21 cellular contexts compared by ENCODE assay signal in the genomic region with DNA sequence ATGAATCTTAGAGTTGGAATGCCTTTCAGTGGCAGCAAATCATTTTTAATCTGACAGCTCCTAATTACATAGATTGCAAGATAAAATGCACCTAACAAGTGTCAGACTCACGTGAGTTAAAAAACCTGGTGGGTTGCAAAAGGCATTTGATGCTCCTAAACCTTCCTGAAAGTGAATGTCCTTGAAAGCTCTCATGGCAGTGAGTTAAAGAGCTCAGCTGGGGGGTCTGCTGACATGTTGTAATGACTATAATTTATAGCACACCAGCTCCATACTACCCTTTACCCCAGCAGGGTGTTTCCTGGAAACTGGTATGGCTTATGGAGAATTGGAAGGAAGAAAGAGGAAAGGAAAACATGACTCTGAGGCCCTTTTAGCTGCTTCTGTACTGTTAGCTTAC.
A peak's percentile ranks its signal among the peaks of the same experiment; 100 is the strongest.
DNase-seq lines count a peak whose midpoint lies in the region; ATAC-seq, FAIRE-seq and TF ChIP-seq lines count a peak whose summit lies in the region.
"Had no signal": no experiment of that assay in that cellular context is flagged by ENCODE, and none has a peak within 500 bp of the region (broad histone marks: within the 10 kb centered on the region; RNA-seq: fewer than 3 reads in every experiment).

No MANE protein-coding gene starts in this region.

- no TSS peak for BruUV-seq in K562 (replicated peaks; lab: Mats Ljungman, UMichigan)

- H3K4me2 ChIP-seq in K562 (ENCODE audit: insufficient read depth, low read length) = no peak overlapping the region
- H3K4me2 ChIP-seq: A549, BLaER1 had no signal

- no peak for ATAC-seq in K562
- no peak for ATAC-seq in HG02678 (IDR thresholded peaks at IDR 0.05; ENCODE audit: unreplicated experiment)
- ATAC-seq in left cardiac atrium = no peak
- ATAC-seq in activated CD8-positive, alpha-beta memory T cell treated with anti-CD3 and anti-CD28 coated beads, Interleukin-2, amount 10 ng/mL, durations not matched to agents 7 days and 5 days = no peak
- ATAC-seq: A549, HCT116 had no signal

- TF ChIP-seq EP300 in K562 (IDR thresholded peaks at IDR 0.05; ENCODE audit: low read length) = no peak

- DNase-seq in NCI-H446 treated with DMSO at 0.1 percent for 48 hours (lab: John Stamatoyannopoulos, UW) (peak; percentile 17), NCI-H446 (lab: John Stamatoyannopoulos, UW) (no peak), NCI-H1417 treated with DMSO at 0.1 percent for 48 hours (lab: John Stamatoyannopoulos, UW) (peak; percentile 49), K562 (ENCODE audit: extremely low read depth in 1 of 4, low spot score in 3 of 4) (no peak), left cardiac atrium (no peak)
- no peak for DNase-seq in activated CD8-positive, alpha-beta memory T cell treated with anti-CD3 and anti-CD28 coated beads, Interleukin-2, amount 10 ng/mL, durations not matched to agents 7 days and 5 days
- DNase-seq: AML-193; Calu3; CD4-positive, CD25-positive, alpha-beta regulatory T cell; DMS153; DMS79 treated with DMSO at 0.1 percent for 48 hours; EL; GM23248 had no signal

- TF ChIP-seq RAD21 in K562 (CRISPR knock-in tag; conservative IDR thresholded peaks at IDR 0.05 in 1 of 2, IDR thresholded peaks at IDR 0.05 in 1 of 2) = no peak

- H3K9ac ChIP-seq in K562 (ENCODE audit: insufficient read depth in 1 of 2, low read depth in 2 of 2, low read length in 2 of 2) = no peak overlapping the region
- H3K9ac ChIP-seq: BLaER1, GM23248 had no signal

- H3K27ac ChIP-seq in HEK293 (ENCODE audit: extremely low read depth, low read depth, low read length) (no peak overlapping the region), K562 (ENCODE audit: extremely low read depth, low read depth, low read length) (no peak overlapping the region)
- H3K27ac ChIP-seq: A549, BLaER1, GM23248 had no signal

- CTCF ChIA-PET in HEK293 (lab: Yijun Ruan, JAX) = interaction anchor here (1.1 to 1.4 kb wide), 3 partner anchors 11 to 223 kb away, joined by 3 to 4 read pairs (median 4); no protein-coding TSS in a partner anchor
- CTCF ChIA-PET in K562 (lab: Yijun Ruan, JAX; ENCODE audit: low intra/inter-chr PET ratio) = no interaction called here
- CTCF ChIA-PET in activated CD8-positive, alpha-beta memory T cell treated with anti-CD3 and anti-CD28 coated beads, Interleukin-2, amount 10 ng/mL, durations not matched to agents 7 days and 5 days (lab: Charles Lee) = no interaction called here

- POLR2A ChIA-PET in HEK293 (lab: Yijun Ruan, JAX) (no interaction called here), K562 (lab: Yijun Ruan, JAX) (interaction anchor here (0.5 to 1.5 kb wide), 2 partner anchors 11 to 12 kb away, joined by 3 read pairs; no protein-coding TSS in a partner anchor)

- no peaks in the 10 kb centered on the region for H3K9me3 Mint-ChIP-seq in activated CD8-positive, alpha-beta memory T cell treated with anti-CD3 and anti-CD28 coated beads, Interleukin-2, amount 10 ng/mL, durations not matched to agents 7 days and 5 days (ENCODE audit: low read depth)
- H3K9me3 Mint-ChIP-seq: IgD-negative memory B cell had no signal

- no peak overlapping the region for H3K4me3 Mint-ChIP-seq in activated CD8-positive, alpha-beta memory T cell treated with anti-CD3 and anti-CD28 coated beads, Interleukin-2, amount 10 ng/mL, durations not matched to agents 7 days and 5 days
- H3K4me3 Mint-ChIP-seq: CD4-positive, CD25-positive, alpha-beta regulatory T cell; IgD-negative memory B cell had no signal

- intact Hi-C loops in K562 (cut with micrococcal nuclease) (no loop called here), left cardiac atrium (cut with DNase I) (no loop called here)

- no peaks in the 10 kb centered on the region for H3K4me1 Mint-ChIP-seq in activated CD8-positive, alpha-beta memory T cell treated with anti-CD3 and anti-CD28 coated beads, Interleukin-2, amount 10 ng/mL, durations not matched to agents 7 days and 5 days
- H3K4me1 Mint-ChIP-seq: CD4-positive, CD25-positive, alpha-beta regulatory T cell; IgD-negative memory B cell had no signal

- 11% methylated on average over 1 of the region's 1 CpG for WGBS in K562 (ENCODE audit: insufficient coverage, low coverage, missing lambda C conversion rate)

- in situ Hi-C loops in K562 (cut with MboI) = no loop called here

- H3K9me1 ChIP-seq in K562 (ENCODE audit: control insufficient read depth, insufficient read depth, low read length) = no peaks in the 10 kb centered on the region

- H3K79me2 ChIP-seq in K562 (ENCODE audit: control insufficient read depth, insufficient read depth, low read length) = no peaks in the 10 kb centered on the region

- H3K27me3 ChIP-seq in K562 (ENCODE audit: control insufficient read depth in 2 of 2, insufficient read depth in 2 of 2, low read length in 2 of 2) = no peaks in the 10 kb centered on the region
- H3K27me3 ChIP-seq: BLaER1 had no signal

- no peaks in the 10 kb centered on the region for H3K36me3 Mint-ChIP-seq in activated CD8-positive, alpha-beta memory T cell treated with anti-CD3 and anti-CD28 coated beads, Interleukin-2, amount 10 ng/mL, durations not matched to agents 7 days and 5 days
- H3K36me3 Mint-ChIP-seq: CD4-positive, CD25-positive, alpha-beta regulatory T cell; IgD-negative memory B cell had no signal

- H4K20me1 ChIP-seq in K562 (replicated peaks; ENCODE audit: control insufficient read depth, insufficient read depth, low read length) = no peaks in the 10 kb centered on the region
- H4K20me1 ChIP-seq: BLaER1 had no signal

- no peak overlapping the region for H2AFZ ChIP-seq in K562 (ENCODE audit: low read depth, low read length)
- H2AFZ ChIP-seq: GM23248 had no signal

- no peak for FAIRE-seq in K562 (lab: Jason Lieb, UNC)
- FAIRE-seq: A549, G401.6, GM12891 had no signal

- H3K4me3 ChIP-seq in HEK293 (ENCODE audit: low read depth, low read length) (no peak overlapping the region), K562 (no peak overlapping the region)
- H3K4me3 ChIP-seq: A549, BLaER1, GM23248 had no signal

- H3K4me1 ChIP-seq in HEK293 (ENCODE audit: control insufficient read depth, insufficient read depth, low read length) (no peaks in the 10 kb centered on the region), K562 (replicated peaks in 1 of 2; ENCODE audit: control insufficient read depth in 2 of 2, insufficient read depth in 2 of 2, low read length in 2 of 2) (no peaks in the 10 kb centered on the region; a peak in 2 of 5 replicates)
- H3K4me1 ChIP-seq: A549 had no signal

- H3K36me3 ChIP-seq in HEK293 (ENCODE audit: control insufficient read depth in 2 of 2, insufficient read depth in 1 of 2, low read length in 2 of 2) (no peaks in the 10 kb centered on the region), K562 (ENCODE audit: control insufficient read depth, insufficient read depth, low read length) (no peaks in the 10 kb centered on the region)
- H3K36me3 ChIP-seq: BLaER1 had no signal

- H3K9me3 ChIP-seq in HEK293 (ENCODE audit: control insufficient read depth, insufficient read depth, low read depth, low read length) (no peaks in the 10 kb centered on the region), K562 (replicated peaks; ENCODE audit: control insufficient read depth, insufficient read depth, low read depth, low read length) (no peaks in the 10 kb centered on the region)
- H3K9me3 ChIP-seq: A549, BLaER1 had no signal

- H3K27me3 Mint-ChIP-seq in activated CD8-positive, alpha-beta memory T cell treated with anti-CD3 and anti-CD28 coated beads, Interleukin-2, amount 10 ng/mL, durations not matched to agents 7 days and 5 days = peaks cover 39% of the 10 kb centered on the region

- no peak overlapping the region for H3K27ac Mint-ChIP-seq in activated CD8-positive, alpha-beta memory T cell treated with anti-CD3 and anti-CD28 coated beads, Interleukin-2, amount 10 ng/mL, durations not matched to agents 7 days and 5 days
- H3K27ac Mint-ChIP-seq: CD4-positive, CD25-positive, alpha-beta regulatory T cell; IgD-negative memory B cell had no signal

- TF ChIP-seq POLR2A in K562 (conservative IDR thresholded peaks at IDR 0.05) = no peak

- no peak for TF ChIP-seq CTCF in HEK293 (tag by site-specific recombination; IDR thresholded peaks at IDR 0.05)
- TF ChIP-seq CTCF in K562 (IDR thresholded peaks at IDR 0.05 in 2 of 3, conservative IDR thresholded peaks at IDR 0.05 in 1 of 3; ENCODE audit: insufficient read depth in 2 of 3, low read depth in 1 of 3, low read length in 3 of 3) = no peak

TF ChIP-seq in HEK293, 187 proteins besides CTCF, POLR2A, EP300 and RAD21:
- TF ChIP-seq ZFHX2 (tag by site-specific recombination; conservative IDR thresholded peaks at IDR 0.05) = no peak
- TF ChIP-seq ZNF837 (tag by site-specific recombination; IDR thresholded peaks at IDR 0.05) = no peak
- TF ChIP-seq PRDM1 (tag by site-specific recombination; IDR thresholded peaks at IDR 0.05) = no peak
- no peak for TF ChIP-seq ZFP3 (tag by site-specific recombination; IDR thresholded peaks at IDR 0.05; ENCODE audit: low read depth)
- TF ChIP-seq WT1 (tag by site-specific recombination; IDR thresholded peaks at IDR 0.05) = no peak
- no peak for TF ChIP-seq GFI1B (tag by site-specific recombination; IDR thresholded peaks at IDR 0.05)
- TF ChIP-seq ZIC2 (tag by site-specific recombination; IDR thresholded peaks at IDR 0.05) = 0 out of 2 replicates have a peak, but pooled peaks have one; percentile 11

TF ChIP-seq in K562, 482 proteins besides CTCF, POLR2A, EP300 and RAD21 (continues in another document):
- no peak for TF ChIP-seq MAFG (tag; conservative IDR thresholded peaks at IDR 0.05)
- TF ChIP-seq MEF2D (tag; conservative IDR thresholded peaks at IDR 0.05; ENCODE audit: low read depth) = no peak
- no peak for TF ChIP-seq ZFP36 (IDR thresholded peaks at IDR 0.05; ENCODE audit: low read depth, low read length, partially characterized antibody)
- TF ChIP-seq, protein P1, sequence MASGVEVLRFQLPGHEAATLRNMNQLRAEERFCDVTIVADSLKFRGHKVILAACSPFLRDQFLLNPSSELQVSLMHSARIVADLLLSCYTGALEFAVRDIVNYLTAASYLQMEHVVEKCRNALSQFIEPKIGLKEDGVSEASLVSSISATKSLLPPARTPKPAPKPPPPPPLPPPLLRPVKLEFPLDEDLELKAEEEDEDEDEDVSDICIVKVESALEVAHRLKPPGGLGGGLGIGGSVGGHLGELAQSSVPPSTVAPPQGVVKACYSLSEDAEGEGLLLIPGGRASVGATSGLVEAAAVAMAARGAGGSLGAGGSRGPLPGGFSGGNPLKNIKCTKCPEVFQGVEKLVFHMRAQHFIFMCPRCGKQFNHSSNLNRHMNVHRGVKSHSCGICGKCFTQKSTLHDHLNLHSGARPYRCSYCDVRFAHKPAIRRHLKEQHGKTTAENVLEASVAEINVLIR (CRISPR knock-in tag; IDR thresholded peaks at IDR 0.05) = no peak

Comparison
In these comparisons a context has a peak if more than half of its experiments do, and no peak if none do; other contexts are left out.
1. DNase-seq: peak in NCI-H446 treated with DMSO at 0.1 percent for 48 hours (single experiment) and NCI-H1417 treated with DMSO at 0.1 percent for 48 hours (single experiment); none in NCI-H446 (0 of 2), K562 (0 of 4), left cardiac atrium (single experiment) and activated CD8-positive, alpha-beta memory T cell treated with anti-CD3 and anti-CD28 coated beads, Interleukin-2, amount 10 ng/mL, durations not matched to agents 7 days and 5 days (single experiment).